Comparison of ENCODE assay signal across 9 cellular contexts in the genomic region with DNA sequence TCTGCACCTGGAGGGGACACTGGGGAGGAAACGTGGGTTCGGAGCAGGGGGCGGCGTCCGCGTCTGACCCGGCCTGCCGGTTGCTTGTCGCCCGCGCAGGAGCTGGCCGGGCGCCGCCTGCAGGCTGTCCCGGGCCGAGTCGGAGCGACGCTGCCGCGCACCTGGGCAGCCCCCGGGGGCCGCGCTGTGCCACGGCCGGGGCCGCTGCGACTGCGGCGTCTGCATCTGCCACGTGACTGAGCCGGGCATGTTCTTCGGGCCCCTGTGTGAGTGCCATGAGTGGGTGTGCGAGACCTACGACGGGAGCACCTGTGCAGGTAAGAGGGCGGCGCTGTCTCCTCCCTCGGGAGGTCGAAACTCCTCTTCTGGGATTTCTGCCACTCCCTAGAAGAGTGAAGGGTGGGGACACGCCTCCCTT. TPM values are rescaled to one million over a fixed set of nuclear protein-coding genes. Genes with fewer than 3 reads are reported as not detected.
A peak's percentile ranks its signal among the peaks of the same experiment; 100 is the strongest.
DNase-seq lines count a peak whose midpoint lies in the region; ATAC-seq, FAIRE-seq and TF ChIP-seq lines count a peak whose summit lies in the region.
"Had no signal": no experiment of that assay in that cellular context is flagged by ENCODE, and none has a peak within 500 bp of the region (broad histone marks: within the 10 kb centered on the region; RNA-seq: fewer than 3 reads in every experiment).

No MANE protein-coding gene starts in this region.

- H4K91ac ChIP-seq in H1 (replicated peaks; ENCODE audit: insufficient read length, low read length), result no peak overlapping the region

- H3K27ac ChIP-seq in H1 (ENCODE audit: low read depth, low read length), result no peak overlapping the region

- H3K56ac ChIP-seq in H1 (replicated peaks; ENCODE audit: insufficient read length, low read depth, low read length), result no peak overlapping the region

- peaks cover 0 to 10% (median 3%) of the 10 kb centered on the region in 4 experiments; a peak in 1 of 7 replicates for H3K4me1 ChIP-seq in H1 (replicated peaks in 1 of 4; ENCODE audit: control insufficient read depth in 3 of 4, insufficient read depth in 4 of 4, low read length in 3 of 4)

- H2BK5ac ChIP-seq in H1 (ENCODE audit: low read depth, low read length), result no peak overlapping the region

- H2BK12ac ChIP-seq in H1 (ENCODE audit: low read depth, low read length), result no peak overlapping the region

- DNase-seq in H1 (ENCODE audit: low read depth in 1 of 2, low spot score in 2 of 2), result no peak
- DNase-seq in osteocyte (ENCODE audit: extremely low spot score, unreplicated experiment), result no peak
- no peak for DNase-seq in central memory CD4-positive, alpha-beta T cell
- no peak for DNase-seq in progenitor cell of endocrine pancreas (ENCODE audit: low spot score, unreplicated experiment)

- H3K79me2 ChIP-seq in H1 (ENCODE audit: control insufficient read depth in 1 of 2, insufficient read depth in 2 of 2, low read length in 2 of 2), result no peaks in the 10 kb centered on the region

- ATAC-seq in GM19395 (IDR thresholded peaks at IDR 0.05; ENCODE audit: unreplicated experiment) (peak; percentile 20), HG03460 (IDR thresholded peaks at IDR 0.05; ENCODE audit: unreplicated experiment) (peak; percentile 26), HG02870 (IDR thresholded peaks at IDR 0.05; ENCODE audit: unreplicated experiment) (no peak), GM18511 (IDR thresholded peaks at IDR 0.05; ENCODE audit: unreplicated experiment) (no peak)

- POLR2A ChIA-PET in H1 (lab: Charles Lee; ENCODE audit: partially characterized antibody), result no interaction called here

- CTCF ChIA-PET in H1 (lab: Charles Lee; ENCODE audit: partially characterized antibody), result interaction anchor here (1.1 kb wide), 1 partner anchor 26 kb away, joined by 3 read pairs; no protein-coding TSS in a partner anchor

- H2BK120ac ChIP-seq in H1 (replicated peaks; ENCODE audit: low read depth, low read length), result no peak overlapping the region

- H2BK15ac ChIP-seq in H1 (ENCODE audit: low read length), result no peak overlapping the region

- no peaks in the 10 kb centered on the region for H3K9me3 ChIP-seq in H1 (ENCODE audit: insufficient read depth in 2 of 2, low read depth in 1 of 2, low read length in 1 of 2)

- H3K27ac Mint-ChIP-seq in osteocyte (ENCODE audit: unreplicated experiment) (peak overlapping the region; percentile 83), progenitor cell of endocrine pancreas (no peak overlapping the region)

- no peaks in the 10 kb centered on the region for H3K23me2 ChIP-seq in H1 (ENCODE audit: low read depth, low read length)

- peaks cover 73% of the 10 kb centered on the region for H3K4me1 Mint-ChIP-seq in osteocyte (ENCODE audit: unreplicated experiment)
- H3K4me1 Mint-ChIP-seq in progenitor cell of endocrine pancreas (ENCODE audit: low read depth), result no peaks in the 10 kb centered on the region

- peak overlapping the region; percentile 68; the same call in 1 of the 2 replicates for H4K8ac ChIP-seq in H1 (ENCODE audit: extremely low read depth, insufficient read depth, low read length)

- H3K9me3 Mint-ChIP-seq in osteocyte (ENCODE audit: unreplicated experiment) (peaks cover 4% of the 10 kb centered on the region), progenitor cell of endocrine pancreas (ENCODE audit: low read depth) (no peaks in the 10 kb centered on the region)

- no peak for TF ChIP-seq POLR2A in H1 (IDR thresholded peaks at IDR 0.05; ENCODE audit: control extremely low read depth in 1 of 2, low read depth in 2 of 2, low read length in 2 of 2)

- H4K5ac ChIP-seq in H1 (ENCODE audit: insufficient read length, low read depth, low read length), result no peak overlapping the region

- H3K27me3 Mint-ChIP-seq in osteocyte (ENCODE audit: unreplicated experiment) (no peaks in the 10 kb centered on the region), progenitor cell of endocrine pancreas (no peaks in the 10 kb centered on the region)

- no peaks in the 10 kb centered on the region for H3K27me3 ChIP-seq in H1 (replicated peaks in 1 of 4; ENCODE audit: control insufficient read depth in 3 of 4, extremely low read depth in 1 of 4, insufficient read depth in 3 of 4, low read length in 3 of 4)

- no peak overlapping the region for H3K23ac ChIP-seq in H1 (ENCODE audit: insufficient read length)

- no peak overlapping the region for H3K9ac ChIP-seq in H1 (replicated peaks in 1 of 4; ENCODE audit: extremely low read depth in 1 of 4, low read depth in 3 of 4, low read length in 3 of 4)

- FAIRE-seq in H1 (lab: Jason Lieb, UNC), result no peak

- peak overlapping the region in 2 of 4 experiments; percentile 14 to 27; a peak in 1 of 8 replicates for H3K4me3 ChIP-seq in H1 (ENCODE audit: extremely low read depth in 1 of 4, insufficient read depth in 2 of 4, low read depth in 3 of 4, low read length in 4 of 4)

- H3K4me3 Mint-ChIP-seq in osteocyte (ENCODE audit: unreplicated experiment), result peak overlapping the region; percentile 92
- no peak overlapping the region for H3K4me3 Mint-ChIP-seq in progenitor cell of endocrine pancreas (ENCODE audit: low read depth)

- peak in 2 of 3 experiments; percentile 19 to 28; a peak in 2 of 4 replicates for TF ChIP-seq CTCF in H1 (IDR thresholded peaks at IDR 0.05; ENCODE audit: control extremely low read depth in 1 of 3, insufficient read depth in 1 of 3, low read depth in 1 of 3, low read length in 3 of 3)
- TF ChIP-seq CTCF in osteocyte (IDR thresholded peaks at IDR 0.05), result no peak
- TF ChIP-seq CTCF in progenitor cell of endocrine pancreas (IDR thresholded peaks at IDR 0.05; ENCODE audit: unreplicated experiment), result no peak

- 87% methylated on average over 28 of the region's 41 CpGs; no CpG with 5 or more reads in 1 of the 2 experiments for WGBS in H1 (ENCODE audit: extremely low coverage in 1 of 2, insufficient coverage in 1 of 2, insufficient read length in 1 of 2, insufficient replicate concordance in 2 of 2, low coverage in 1 of 2, low lambda C conversion rate in 2 of 2, missing lambda C conversion rate in 1 of 2), 2 experiments

- TF ChIP-seq EP300 in H1 (IDR thresholded peaks at IDR 0.05; ENCODE audit: borderline replicate concordance in 1 of 2, low read depth in 2 of 2, low read length in 2 of 2), result no peak

- no peak overlapping the region for H2AK5ac ChIP-seq in H1 (ENCODE audit: low read depth, low read length)

- H3K4me2 ChIP-seq in H1 (ENCODE audit: insufficient read depth in 1 of 2, low read depth in 2 of 2, low read length in 2 of 2), result peak overlapping the region in 1 of 2 experiments; percentile 14; a peak in 1 of 4 replicates

- peak in 1 of 2 experiments; percentile 14; a peak in 1 of 4 replicates for TF ChIP-seq RAD21 in H1 (IDR thresholded peaks at IDR 0.05 in 1 of 2, conservative IDR thresholded peaks at IDR 0.05 in 1 of 2; ENCODE audit: low read depth in 2 of 2, low read length in 2 of 2)

- H2BK20ac ChIP-seq in H1 (ENCODE audit: low read length), result no peak overlapping the region

- no peaks in the 10 kb centered on the region for H4K20me1 ChIP-seq in H1 (replicated peaks in 1 of 2; ENCODE audit: control insufficient read depth in 1 of 2, insufficient read depth in 2 of 2, low read length in 2 of 2)

- H3K14ac ChIP-seq in H1 (ENCODE audit: insufficient read length), result no peak overlapping the region

- H3K79me1 ChIP-seq in H1 (ENCODE audit: low read depth, low read length), result no peaks in the 10 kb centered on the region

- H2AFZ ChIP-seq in H1 (ENCODE audit: low read length), result no peak overlapping the region

- H3K36me3 Mint-ChIP-seq in osteocyte (ENCODE audit: unreplicated experiment) (peaks cover 36% of the 10 kb centered on the region), progenitor cell of endocrine pancreas (ENCODE audit: insufficient read depth) (no peaks in the 10 kb centered on the region)

- no peak overlapping the region for H3K4ac ChIP-seq in H1 (replicated peaks; ENCODE audit: insufficient read length, low read depth, low read length)

- no peak overlapping the region for H3K18ac ChIP-seq in H1 (ENCODE audit: extremely low read depth, low read length)

- H3K36me3 ChIP-seq in H1 (ENCODE audit: control insufficient read depth in 2 of 4, insufficient read depth in 4 of 4, low read length in 3 of 4), result no peaks in the 10 kb centered on the region

TF ChIP-seq in H1, 55 proteins besides CTCF, POLR2A, EP300 and RAD21:
- TF ChIP-seq, protein P1, sequence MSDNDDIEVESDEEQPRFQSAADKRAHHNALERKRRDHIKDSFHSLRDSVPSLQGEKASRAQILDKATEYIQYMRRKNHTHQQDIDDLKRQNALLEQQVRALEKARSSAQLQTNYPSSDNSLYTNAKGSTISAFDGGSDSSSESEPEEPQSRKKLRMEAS (IDR thresholded peaks at IDR 0.05), result 0 out of 2 replicates have a peak, but pooled peaks have one; percentile 26
- no peak for TF ChIP-seq ASH2L (IDR thresholded peaks at IDR 0.05; ENCODE audit: low read length)

RNA-seq across cellular contexts. Expression of a gene that starts 1.3 kb away (rescaled TPM):
- not detected in 2 replicates for total RNA-seq in H1 (2021; fragmentation: NEBNext Ultra II Directional; extraction: Animal tissue kit (Norgen Biotek cat#: 25700))
- polyA plus RNA-seq in H1 (2011; rRNA removed), result not detected in 2 replicates
- 0.04 TPM for polyA plus RNA-seq in H1 (2011; cell fraction: cytosol; rRNA removed)
- 0.21 TPM for polyA plus RNA-seq in H1 (2011; cell fraction: nucleus; rRNA removed)
- 0.13 TPM in 1 of 4 replicates, not detected in the others for polyA plus RNA-seq in H1 (2012, experiment 1 of 2)
- not detected for polyA plus RNA-seq in H1 (2012, experiment 2 of 2)
- polyA plus RNA-seq in H1 (2013, experiment 1 of 2), result 0.06 TPM
- polyA plus RNA-seq in H1 (2013, experiment 2 of 2), result 0.06 TPM
- 0.10 TPM in 1 of 2 replicates, not detected in the other for polyA minus RNA-seq in H1 (2011; rRNA and poly(A)+ RNA removed)
- not detected for polyA minus RNA-seq in H1 (2011; cell fraction: cytosol; rRNA and poly(A)+ RNA removed)
- not detected for polyA minus RNA-seq in H1 (2011; cell fraction: nucleus; rRNA and poly(A)+ RNA removed)
- total RNA-seq in osteocyte (1,450 and 1,519 TPM in 2 replicates), progenitor cell of endocrine pancreas (not detected in 2 replicates)
- total RNA-seq: T-helper 1 cell treated with Interleukin-12 subunit alpha and Interleukin-12 subunit beta and Interleukin-4 antibody, amounts not matched to agents 30 ng/mL and 1 ng/mL, for 36 hours had no signal

RNA-seq across cellular contexts. Expression of a gene that starts 37.5 kb away (rescaled TPM):
- total RNA-seq in H1 (2021; fragmentation: NEBNext Ultra II Directional; extraction: Animal tissue kit (Norgen Biotek cat#: 25700)), result 0.54 TPM in 2 replicates
- polyA plus RNA-seq in H1 (2011; rRNA removed), result 0.13 and 0.26 TPM in 2 replicates
- 0.18 TPM for polyA plus RNA-seq in H1 (2011; cell fraction: cytosol; rRNA removed)
- 0.11 TPM for polyA plus RNA-seq in H1 (2011; cell fraction: nucleus; rRNA removed)
- polyA plus RNA-seq in H1 (2012, experiment 1 of 2), result 0.21 to 0.41 TPM (median 0.31 TPM) in 4 replicates
- 0.03 TPM for polyA plus RNA-seq in H1 (2012, experiment 2 of 2)
- 2.7 TPM for polyA plus RNA-seq in H1 (2013, experiment 1 of 2)
- 2.0 TPM for polyA plus RNA-seq in H1 (2013, experiment 2 of 2)
- polyA minus RNA-seq in H1 (2011; rRNA and poly(A)+ RNA removed), result 0.44 and 0.73 TPM in 2 replicates
- polyA minus RNA-seq in H1 (2011; cell fraction: cytosol; rRNA and poly(A)+ RNA removed), result not detected
- polyA minus RNA-seq in H1 (2011; cell fraction: nucleus; rRNA and poly(A)+ RNA removed), result 0.40 TPM
- total RNA-seq in osteocyte (58.3 and 58.8 TPM in 2 replicates), progenitor cell of endocrine pancreas (0.12 TPM in 1 of 2 replicates, not detected in the other)
- total RNA-seq: T-helper 1 cell treated with Interleukin-12 subunit alpha and Interleukin-12 subunit beta and Interleukin-4 antibody, amounts not matched to agents 30 ng/mL and 1 ng/mL, for 36 hours had no signal

Comparison
In these comparisons a context has a peak if more than half of its experiments do, and no peak if none do; other contexts are left out.
1. ATAC-seq: peak in GM19395 (single experiment) and HG03460 (single experiment); none in HG02870 (single experiment) and GM18511 (single experiment).
2. CTCF ChIP-seq: peak in H1 (2 of 3); none in osteocyte (single experiment) and progenitor cell of endocrine pancreas (single experiment).
3. RNA of a gene that starts 1.3 kb away (total RNA-seq): 1,450 to 1,519 TPM in osteocyte; not detected in H1 and not detected in progenitor cell of endocrine pancreas; every median in the first group is over 1,000 times any median in the second.
4. RNA of a gene that starts 37.5 kb away (total RNA-seq): 58.3 to 58.8 TPM in osteocyte; 0.54 TPM in H1 and 0.12 TPM in progenitor cell of endocrine pancreas; every median in the first group is over 10 times any median in the second.